12 cellular contexts compared by ENCODE assay signal in genomic region chr2:80496770-80497169, GRCh38.
DNase-seq lines count a peak whose midpoint lies in the region; ATAC-seq and TF ChIP-seq lines count a peak whose summit lies in the region.
"Had no signal": no experiment of that assay in that cellular context is flagged by ENCODE, and none has a peak within 500 bp of the region (broad histone marks: within the 10 kb centered on the region; RNA-seq: fewer than 3 reads in every experiment).

No MANE protein-coding gene starts in this region.

- H3K9me3 ChIP-seq in GM23248 (ENCODE audit: low read depth) = no peaks in the 10 kb centered on the region
- H3K9me3 ChIP-seq in skeletal muscle satellite cell (replicated peaks; ENCODE audit: low read length) = no peaks in the 10 kb centered on the region
- no peaks in the 10 kb centered on the region for H3K9me3 ChIP-seq in psoas muscle
- H3K9me3 ChIP-seq: Caco-2 had no signal

- intact Hi-C loops in psoas muscle (cut with DNase I) = loop anchor here in 1 of 2 donors (5.0 kb wide), 2 partner anchors 169 to 424 kb away; no protein-coding TSS in a partner anchor

- peaks cover 24% of the 10 kb centered on the region for H3K9me3 Mint-ChIP-seq in stimulated activated effector memory CD8-positive, alpha-beta T cell treated with anti-CD3 and anti-CD28 coated beads, Interleukin-12 subunit alpha, Interleukin-12 subunit beta, amount 100 ng/mL, for 72 hours

- H3K27me3 ChIP-seq in GM23248 (replicated peaks; ENCODE audit: insufficient read depth) (no peaks in the 10 kb centered on the region), skeletal muscle satellite cell (ENCODE audit: control insufficient read depth, insufficient read depth, low read length) (peaks cover 5% of the 10 kb centered on the region), psoas muscle (ENCODE audit: insufficient read depth in 3 of 3, low read length in 2 of 3) (no peaks in the 10 kb centered on the region)

- H3K27ac Mint-ChIP-seq in stimulated activated effector memory CD8-positive, alpha-beta T cell treated with anti-CD3 and anti-CD28 coated beads, Interleukin-12 subunit alpha, Interleukin-12 subunit beta, amount 100 ng/mL, for 72 hours = no peak overlapping the region
- H3K27ac Mint-ChIP-seq: activated CD4-positive, alpha-beta T cell treated with anti-CD3 and anti-CD28 coated beads, Interleukin-2, amount 10 ng/mL, durations not matched to agents 24 days and 14 days had no signal

- ATAC-seq in psoas muscle = no peak
- ATAC-seq in stimulated activated effector memory CD8-positive, alpha-beta T cell treated with anti-CD3 and anti-CD28 coated beads, Interleukin-12 subunit alpha, Interleukin-12 subunit beta, amount 100 ng/mL, for 72 hours = no peak

- H3F3A ChIP-seq in GM23248 (ENCODE audit: insufficient read depth) = peaks cover 6% of the 10 kb centered on the region; the same call in 1 of the 2 replicates

- no peaks in the 10 kb centered on the region for H3K9me2 ChIP-seq in GM23248 (ENCODE audit: insufficient read depth)

- no peaks in the 10 kb centered on the region for H3K36me3 Mint-ChIP-seq in stimulated activated effector memory CD8-positive, alpha-beta T cell treated with anti-CD3 and anti-CD28 coated beads, Interleukin-12 subunit alpha, Interleukin-12 subunit beta, amount 100 ng/mL, for 72 hours

- H4K20me1 ChIP-seq in GM23248 (ENCODE audit: insufficient read depth) = no peaks in the 10 kb centered on the region

- H3K4me3 ChIP-seq in GM23248 (no peak overlapping the region), fibroblast of the aortic adventitia (ENCODE audit: low read depth, low read length) (no peak overlapping the region), skeletal muscle satellite cell (ENCODE audit: low read length) (no peak overlapping the region), psoas muscle (no peak overlapping the region)

- H2AFZ ChIP-seq in GM23248 = peak overlapping the region; percentile 42

- no peaks in the 10 kb centered on the region for H3K79me2 ChIP-seq in GM23248 (ENCODE audit: insufficient read depth)

- H3K4me2 ChIP-seq in GM23248 (ENCODE audit: unreplicated experiment) (peak overlapping the region; percentile 40), skeletal muscle satellite cell (ENCODE audit: low read length) (peak overlapping the region; percentile 53)

- H3K9ac ChIP-seq in GM23248 (no peak overlapping the region), skeletal muscle satellite cell (ENCODE audit: low read depth, low read length) (peak overlapping the region; percentile 4)

- H3K36me3 ChIP-seq in GM23248 (ENCODE audit: low read depth) (no peaks in the 10 kb centered on the region), skeletal muscle satellite cell (ENCODE audit: insufficient read depth, low read length) (no peaks in the 10 kb centered on the region), psoas muscle (ENCODE audit: insufficient read depth in 1 of 2, low read depth in 1 of 2) (no peaks in the 10 kb centered on the region)

- H3K27ac ChIP-seq in GM23248 (0 out of 2 replicates have a peak overlapping the region, but pooled peaks have one; percentile 6), psoas muscle (no peak overlapping the region)

- DNase-seq in GM23248 (peak; percentile 75), SW480 (ENCODE audit: low spot score) (peak; percentile 68), fibroblast of the aortic adventitia (ENCODE audit: low read depth) (peak; percentile 67), psoas muscle (no peak), epidermal melanocyte (ENCODE audit: insufficient read length, low spot score) (no peak)
- no peak for DNase-seq in stimulated activated effector memory CD8-positive, alpha-beta T cell treated with anti-CD3 and anti-CD28 coated beads, Interleukin-12 subunit alpha, Interleukin-12 subunit beta, amount 100 ng/mL, for 72 hours (ENCODE audit: low spot score in 2 of 2)
- DNase-seq: activated CD4-positive, alpha-beta T cell treated with anti-CD3 and anti-CD28 coated beads, Interleukin-2, amount 10 ng/mL, durations not matched to agents 24 days and 14 days; Caco-2; central memory CD4-positive, alpha-beta T cell; erythroblast; NCI-H2227 treated with DMSO at 0.1 percent for 48 hours had no signal

- 2 to 3% methylated on average over 5 of the region's 5 CpGs for WGBS in GM23248 (ENCODE audit: low coverage in 1 of 2, low lambda C conversion rate in 2 of 2, missing lambda C conversion rate in 2 of 2), 2 experiments
- WGBS in psoas muscle, 3 donors = 56 to 65% (median 62%) methylated on average over 5 of the region's 5 CpGs

- TF ChIP-seq CTCF in fibroblast of the aortic adventitia (IDR thresholded peaks at IDR 0.05; ENCODE audit: insufficient read depth, low read length) (no peak), psoas muscle (IDR thresholded peaks at IDR 0.05) (no peak)

- in situ Hi-C loops in GM23248 (cut with MboI) = no loop called here

- H3K4me3 Mint-ChIP-seq in stimulated activated effector memory CD8-positive, alpha-beta T cell treated with anti-CD3 and anti-CD28 coated beads, Interleukin-12 subunit alpha, Interleukin-12 subunit beta, amount 100 ng/mL, for 72 hours = no peak overlapping the region
- H3K4me3 Mint-ChIP-seq: activated CD4-positive, alpha-beta T cell treated with anti-CD3 and anti-CD28 coated beads, Interleukin-2, amount 10 ng/mL, durations not matched to agents 24 days and 14 days had no signal

- H3K4me1 ChIP-seq in GM23248 (ENCODE audit: insufficient read depth) (peaks cover 14% of the 10 kb centered on the region; the same call in 1 of the 2 replicates), skeletal muscle satellite cell (ENCODE audit: control insufficient read depth, insufficient read depth, low read length) (peaks cover 18% of the 10 kb centered on the region), psoas muscle (no peaks in the 10 kb centered on the region)
- H3K4me1 ChIP-seq: Caco-2 had no signal

- H3K4me1 Mint-ChIP-seq in stimulated activated effector memory CD8-positive, alpha-beta T cell treated with anti-CD3 and anti-CD28 coated beads, Interleukin-12 subunit alpha, Interleukin-12 subunit beta, amount 100 ng/mL, for 72 hours = no peaks in the 10 kb centered on the region
- H3K4me1 Mint-ChIP-seq: activated CD4-positive, alpha-beta T cell treated with anti-CD3 and anti-CD28 coated beads, Interleukin-2, amount 10 ng/mL, durations not matched to agents 24 days and 14 days had no signal

Comparison
In these comparisons a context has a peak if more than half of its experiments do, and no peak if none do; other contexts are left out.
1. DNase-seq: peak in GM23248 (single experiment), SW480 (single experiment) and fibroblast of the aortic adventitia (single experiment); none in psoas muscle (0 of 2), stimulated activated effector memory CD8-positive, alpha-beta T cell treated with anti-CD3 and anti-CD28 coated beads, Interleukin-12 subunit alpha, Interleukin-12 subunit beta, amount 100 ng/mL, for 72 hours (0 of 2) and epidermal melanocyte (single experiment).